In the genomic region with DNA sequence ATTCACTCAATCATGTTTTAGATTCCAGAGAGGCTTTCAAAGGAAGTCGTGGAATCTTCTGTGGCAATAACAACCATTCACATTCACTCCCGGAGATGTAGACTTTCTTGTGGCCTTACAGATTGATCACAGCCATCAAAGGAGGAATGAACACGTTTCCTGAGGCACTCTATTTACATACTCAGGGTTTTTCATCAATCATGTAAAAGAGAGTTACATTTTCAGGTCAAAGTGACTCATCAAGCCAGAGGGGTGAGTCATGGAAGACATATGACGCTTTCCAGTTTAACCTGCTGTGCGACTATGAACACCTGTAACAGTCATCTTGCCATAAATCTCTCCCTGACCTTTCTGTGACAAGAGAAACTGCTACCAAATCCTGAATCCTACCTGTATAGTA, we compare ENCODE assay signal across 8 cellular contexts. TPM values are rescaled to one million over a fixed set of nuclear protein-coding genes. Genes with fewer than 3 reads are reported as not detected.
DNase-seq lines count a peak whose midpoint lies in the region; ATAC-seq and TF ChIP-seq lines count a peak whose summit lies in the region.

No MANE protein-coding gene starts in this region.

- TF ChIP-seq CTCF in AG10803 (conservative IDR thresholded peaks at IDR 0.05; ENCODE audit: low read length), result no peak

- WGBS in HUES64, result 50% methylated on average over 5 of the region's 5 CpGs

- H3K27ac ChIP-seq in HUES64 (ENCODE audit: low read depth, low read length), result peak overlapping the region; percentile 8

- no peaks in the 10 kb centered on the region for H3K36me3 ChIP-seq in HUES64 (ENCODE audit: insufficient read depth, low read length)

- peaks cover 52% of the 10 kb centered on the region for H3K4me1 ChIP-seq in HUES64 (ENCODE audit: insufficient read depth, low read length)

- intact Hi-C loops in activated T-helper 2 cell treated with anti-CD3 and anti-CD28 coated beads, Interferon-gamma antibody, Interleukin-2, Interleukin-4, amounts not matched to agents 10 μg/mL and 5 μg/mL and 100 μg/mL, durations not matched to agents 14 hours and 24 hours and 36 hours (cut with micrococcal nuclease), result loop anchor here (1.0 to 5.0 kb wide), 3 partner anchors 41 to 79 kb away; no protein-coding TSS in a partner anchor

- peaks cover 21% of the 10 kb centered on the region for H3K4me1 Mint-ChIP-seq in activated T-helper 2 cell treated with anti-CD3 and anti-CD28 coated beads, Interferon-gamma antibody, Interleukin-2, Interleukin-4, amounts not matched to agents 10 μg/mL and 5 μg/mL and 100 μg/mL, durations not matched to agents 14 hours and 24 hours and 36 hours (ENCODE audit: low read depth)

- no peaks in the 10 kb centered on the region for H3K9me3 Mint-ChIP-seq in activated T-helper 2 cell treated with anti-CD3 and anti-CD28 coated beads, Interferon-gamma antibody, Interleukin-2, Interleukin-4, amounts not matched to agents 10 μg/mL and 5 μg/mL and 100 μg/mL, durations not matched to agents 14 hours and 24 hours and 36 hours

- H3K4me3 ChIP-seq in AG10803 (ENCODE audit: low read length) (no peak overlapping the region), HUES64 (ENCODE audit: low read length) (no peak overlapping the region)

- no peaks in the 10 kb centered on the region for H3K9me3 ChIP-seq in HUES64 (ENCODE audit: insufficient read depth, low read depth, low read length)

- no peak overlapping the region for H3K9ac ChIP-seq in HUES64 (ENCODE audit: low read depth, low read length)

- DNase-seq in AG10803 (ENCODE audit: low read depth), result peak; percentile 92
- no peak for DNase-seq in activated T-helper 2 cell treated with anti-CD3 and anti-CD28 coated beads, Interferon-gamma antibody, Interleukin-2, Interleukin-4, amounts not matched to agents 10 μg/mL and 5 μg/mL and 100 μg/mL, durations not matched to agents 14 hours and 24 hours and 36 hours (ENCODE audit: low spot score)
- DNase-seq in mucosa of gallbladder (ENCODE audit: low spot score), result peak; percentile 72
- no peak for DNase-seq in NCI-H1048 (lab: John Stamatoyannopoulos, UW)
- no peak for DNase-seq in AML-193 (lab: John Stamatoyannopoulos, UW)
- no peak for DNase-seq in NCI-H1092 treated with DMSO at 0.1 percent for 48 hours (lab: John Stamatoyannopoulos, UW)

- no peaks in the 10 kb centered on the region for H3K27me3 ChIP-seq in HUES64 (ENCODE audit: insufficient read depth, low read length)

- H3K36me3 Mint-ChIP-seq in activated T-helper 2 cell treated with anti-CD3 and anti-CD28 coated beads, Interferon-gamma antibody, Interleukin-2, Interleukin-4, amounts not matched to agents 10 μg/mL and 5 μg/mL and 100 μg/mL, durations not matched to agents 14 hours and 24 hours and 36 hours (ENCODE audit: low read depth), result no peaks in the 10 kb centered on the region

- peak overlapping the region; percentile 68 for H3K27ac Mint-ChIP-seq in activated T-helper 2 cell treated with anti-CD3 and anti-CD28 coated beads, Interferon-gamma antibody, Interleukin-2, Interleukin-4, amounts not matched to agents 10 μg/mL and 5 μg/mL and 100 μg/mL, durations not matched to agents 14 hours and 24 hours and 36 hours

- ATAC-seq in GM21360 (IDR thresholded peaks at IDR 0.05; ENCODE audit: unreplicated experiment), result peak; percentile 76

- H3K4me3 Mint-ChIP-seq in activated T-helper 2 cell treated with anti-CD3 and anti-CD28 coated beads, Interferon-gamma antibody, Interleukin-2, Interleukin-4, amounts not matched to agents 10 μg/mL and 5 μg/mL and 100 μg/mL, durations not matched to agents 14 hours and 24 hours and 36 hours (ENCODE audit: low read depth), result no peak overlapping the region

- H3K27me3 Mint-ChIP-seq in activated T-helper 2 cell treated with anti-CD3 and anti-CD28 coated beads, Interferon-gamma antibody, Interleukin-2, Interleukin-4, amounts not matched to agents 10 μg/mL and 5 μg/mL and 100 μg/mL, durations not matched to agents 14 hours and 24 hours and 36 hours (ENCODE audit: low read depth), result no peaks in the 10 kb centered on the region

RNA-seq across cellular contexts. Expression of a gene that starts 39.3 kb away (rescaled TPM):
- 129 TPM for polyA plus RNA-seq in HUES64 (2013, experiment 1 of 2)
- polyA plus RNA-seq in HUES64 (2013, experiment 2 of 2), result 139 TPM
- 142 and 145 TPM in 2 replicates for total RNA-seq in activated T-helper 2 cell treated with anti-CD3 and anti-CD28 coated beads, Interferon-gamma antibody, Interleukin-2, Interleukin-4, amounts not matched to agents 10 μg/mL and 5 μg/mL and 100 μg/mL, durations not matched to agents 14 hours and 24 hours and 36 hours
- 115 TPM for total RNA-seq in mucosa of gallbladder

Comparison
In these comparisons a context has a peak if more than half of its experiments do, and no peak if none do; other contexts are left out.
1. DNase-seq: peak in AG10803 (single experiment) and mucosa of gallbladder (single experiment); none in activated T-helper 2 cell treated with anti-CD3 and anti-CD28 coated beads, Interferon-gamma antibody, Interleukin-2, Interleukin-4, amounts not matched to agents 10 μg/mL and 5 μg/mL and 100 μg/mL, durations not matched to agents 14 hours and 24 hours and 36 hours (single experiment), NCI-H1048 (single experiment), AML-193 (0 of 2) and NCI-H1092 treated with DMSO at 0.1 percent for 48 hours (single experiment).